27 cellular contexts compared by ENCODE assay signal in genomic region chr20:58378704-58379103, GRCh38. TPM values are rescaled to one million over a fixed set of nuclear protein-coding genes. Genes with fewer than 3 reads are reported as not detected.
DNase-seq lines count a peak whose midpoint lies in the region; TF ChIP-seq lines count a peak whose summit lies in the region.
"Had no signal": no experiment of that assay in that cellular context is flagged by ENCODE, and none has a peak within 500 bp of the region (broad histone marks: within the 10 kb centered on the region; RNA-seq: fewer than 3 reads in every experiment).

No MANE protein-coding gene starts in this region.

- peaks cover 27% of the 10 kb centered on the region for H3K4me1 Mint-ChIP-seq in neural crest cell
- H3K4me1 Mint-ChIP-seq: activated naive CD4-positive, alpha-beta T cell treated with anti-CD3 and anti-CD28 coated beads, Interleukin-2, amount 50 U/mL, for 24 hours had no signal

- no peak overlapping the region for H3K4me3 ChIP-seq in brain microvascular endothelial cell (ENCODE audit: low read depth, low read length)
- H3K4me3 ChIP-seq: esophagus muscularis mucosa had no signal

- H3K36me3 Mint-ChIP-seq in neural crest cell (ENCODE audit: low read depth): no peaks in the 10 kb centered on the region

- TF ChIP-seq CTCF in C4-2B (conservative IDR thresholded peaks at IDR 0.05): peak; percentile 19
- TF ChIP-seq CTCF in brain microvascular endothelial cell (IDR thresholded peaks at IDR 0.05; ENCODE audit: low read depth, low read length, missing control alignments): peak; percentile 42
- peak; percentile 26 for TF ChIP-seq CTCF in neural crest cell (conservative IDR thresholded peaks at IDR 0.05)
- TF ChIP-seq CTCF in GM10248 (IDR thresholded peaks at IDR 0.05; ENCODE audit: control extremely low read depth, extremely low read depth, low read depth, missing control alignments): no peak

- no peaks in the 10 kb centered on the region for H3K36me3 ChIP-seq in brain microvascular endothelial cell (replicated peaks)
- H3K36me3 ChIP-seq: esophagus muscularis mucosa had no signal

- no peak overlapping the region for H3K27ac Mint-ChIP-seq in neural crest cell (ENCODE audit: unreplicated experiment)
- H3K27ac Mint-ChIP-seq: activated naive CD4-positive, alpha-beta T cell treated with anti-CD3 and anti-CD28 coated beads, Interleukin-2, amount 50 U/mL, for 24 hours; T-helper 17 cell had no signal

- peaks cover 7% of the 10 kb centered on the region for H3K27me3 Mint-ChIP-seq in neural crest cell (ENCODE audit: low read depth)

- DNase-seq in Kasumi-1 (lab: John Stamatoyannopoulos, UW) (peak; percentile 41 to 51), brain microvascular endothelial cell (no peak), neural crest cell (ENCODE audit: low read depth, low spot score) (no peak), GM10248 (ENCODE audit: extremely low spot score) (no peak), H4 (ENCODE audit: low spot score) (no peak), NCI-H1105 (lab: John Stamatoyannopoulos, UW) (no peak), G401 (ENCODE audit: low spot score) (no peak)
- DNase-seq: activated CD4-positive, alpha-beta T cell treated with anti-CD3 and anti-CD28 coated beads for 4 hours; AML-193; aorta; effector CD8-positive, alpha-beta T cell; glutamatergic neuron; HCEC 1CT; Karpas-422; left cardiac atrium; NCI-H1092; NCI-H1930; NCI-H226; NCI-H748 treated with DMSO at 0.1 percent for 48 hours; nucleus accumbens; SHP77 treated with DMSO at 0.1 percent for 48 hours; stimulated activated CD4-positive, alpha-beta T cell treated with anti-CD3 and anti-CD28 coated beads, Interleukin-4, amount 100 ng/mL, for 24 hours; stimulated activated naive CD4-positive, alpha-beta T cell treated with Interleukin-2 at 50 U/mL for 16 hours; T-helper 17 cell had no signal

- H3K27me3 ChIP-seq in brain microvascular endothelial cell (replicated peaks): no peaks in the 10 kb centered on the region

- no peak overlapping the region for H3K4me3 Mint-ChIP-seq in neural crest cell
- H3K4me3 Mint-ChIP-seq: activated naive CD4-positive, alpha-beta T cell treated with anti-CD3 and anti-CD28 coated beads, Interleukin-2, amount 50 U/mL, for 24 hours; T-helper 17 cell had no signal

- CTCF ChIA-PET in GM10248 (lab: Yijun Ruan, JAX): no interaction called here

- peaks cover 6% of the 10 kb centered on the region for H3K9me3 Mint-ChIP-seq in neural crest cell
- H3K9me3 Mint-ChIP-seq: activated naive CD4-positive, alpha-beta T cell treated with anti-CD3 and anti-CD28 coated beads, Interleukin-2, amount 50 U/mL, for 24 hours had no signal

- in situ Hi-C loops in brain microvascular endothelial cell (cut with HindIII; ENCODE audit: low pct_ligation_motif_present, low sequenced_read_pairs): no loop called here
- in situ Hi-C loops in G401 (cut with HindIII; ENCODE audit: low sequenced_read_pairs): no loop called here

- POLR2A ChIA-PET in GM10248 (lab: Yijun Ruan, JAX): no interaction called here

- H3K27ac ChIP-seq in C4-2B (no peak overlapping the region), brain microvascular endothelial cell (no peak overlapping the region)
- H3K27ac ChIP-seq: esophagus muscularis mucosa had no signal

RNA-seq across cellular contexts. Expression of gene VAPB, which starts 10.3 kb away (rescaled TPM):
- 56.6 and 57.7 TPM in 2 replicates for total RNA-seq in neural crest cell
- 9.1 and 12.3 TPM in 2 replicates for total RNA-seq in H4 (2014; rRNA removed; shearing (Covaris generic))
- total RNA-seq in G401 (2014; rRNA removed; shearing (Covaris generic)): 25.8 and 44.5 TPM in 2 replicates

Comparison
In these comparisons a context has a peak if more than half of its experiments do, and no peak if none do; other contexts are left out.
1. DNase-seq: peak in Kasumi-1 (2 of 2); none in brain microvascular endothelial cell (single experiment), neural crest cell (single experiment), GM10248 (single experiment), H4 (single experiment), NCI-H1105 (single experiment) and G401 (single experiment).